In the genomic region with DNA sequence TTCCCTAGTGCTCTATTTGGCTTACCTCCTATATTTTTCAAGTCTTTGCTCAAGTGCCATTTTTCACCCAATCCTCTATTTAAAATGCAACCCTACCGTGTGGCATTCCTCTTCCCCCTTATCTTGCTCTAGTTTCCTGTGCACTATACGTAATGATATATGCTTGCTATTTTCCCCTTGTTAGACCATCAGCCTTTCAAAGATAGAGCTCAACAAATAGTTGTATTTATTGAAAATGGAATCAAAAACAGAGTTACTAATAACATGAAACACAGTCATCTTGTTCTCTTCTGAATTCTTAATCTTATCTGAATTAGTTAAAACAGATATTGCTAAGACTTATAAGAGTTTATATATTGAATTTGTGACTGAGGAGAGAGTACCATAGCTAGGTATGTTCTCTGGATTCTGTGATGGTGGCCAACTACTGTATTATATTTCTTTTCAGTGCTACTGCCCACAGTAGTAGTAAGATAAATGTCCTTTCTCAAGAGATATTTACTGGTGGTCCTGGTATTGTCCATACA, we compare ENCODE assay signal across 15 cellular contexts. TPM values are rescaled to one million over a fixed set of nuclear protein-coding genes. Genes with fewer than 3 reads are reported as not detected.
DNase-seq lines count a peak whose midpoint lies in the region; ATAC-seq and TF ChIP-seq lines count a peak whose summit lies in the region.
"Had no signal": no experiment of that assay in that cellular context is flagged by ENCODE, and none has a peak within 500 bp of the region (broad histone marks: within the 10 kb centered on the region; RNA-seq: fewer than 3 reads in every experiment).

No MANE protein-coding gene starts in this region.

- H2AK5ac ChIP-seq in IMR-90 (ENCODE audit: low read depth, low read length) = no peak overlapping the region

- peaks cover 66% of the 10 kb centered on the region for H3K4me1 ChIP-seq in CD4-positive, alpha-beta memory T cell (ENCODE audit: insufficient read depth, low read length)
- no peaks in the 10 kb centered on the region for H3K4me1 ChIP-seq in IMR-90 (ENCODE audit: control insufficient read depth, insufficient read depth, low read length)
- H3K4me1 ChIP-seq: BE2C had no signal

- H3K18ac ChIP-seq in IMR-90 (ENCODE audit: low read depth, low read length) = no peak overlapping the region

- H3K9me3 Mint-ChIP-seq in activated T-cell treated with anti-CD3 and anti-CD28 coated beads, Interleukin-2, amount 50 U/mL, for 4 hours = no peaks in the 10 kb centered on the region
- peaks cover 0 to 1% (median 0%) of the 10 kb centered on the region in 8 donors for H3K9me3 Mint-ChIP-seq in CD4-positive, alpha-beta memory T cell
- no peaks in the 10 kb centered on the region for H3K9me3 Mint-ChIP-seq in effector memory CD8-positive, alpha-beta T cell

- TF ChIP-seq RAD21 in IMR-90 (IDR thresholded peaks at IDR 0.05; ENCODE audit: low read length) = no peak

- H2BK120ac ChIP-seq in IMR-90 (ENCODE audit: low read depth, low read length) = no peak overlapping the region

- H3K27me3 ChIP-seq in CD4-positive, alpha-beta memory T cell (ENCODE audit: insufficient read depth, low read length) = no peaks in the 10 kb centered on the region
- H3K27me3 ChIP-seq in IMR-90 (ENCODE audit: control insufficient read depth, insufficient read depth, low read length) = no peaks in the 10 kb centered on the region
- H3K27me3 ChIP-seq: BE2C had no signal

- H3K23ac ChIP-seq in IMR-90 (ENCODE audit: low read depth, low read length) = no peak overlapping the region

- in situ Hi-C loops in IMR-90 (cut with MboI; ENCODE audit: low sequenced_read_pairs) = no loop called here

- H3K27me3 Mint-ChIP-seq in activated T-cell treated with anti-CD3 and anti-CD28 coated beads, Interleukin-2, amount 50 U/mL, for 4 hours (ENCODE audit: low read depth) = no peaks in the 10 kb centered on the region
- H3K27me3 Mint-ChIP-seq in CD4-positive, alpha-beta memory T cell = no peaks in the 10 kb centered on the region
- H3K27me3 Mint-ChIP-seq in effector memory CD8-positive, alpha-beta T cell = no peaks in the 10 kb centered on the region

- H3K79me1 ChIP-seq in IMR-90 (ENCODE audit: low read depth in 1 of 2, low read length in 2 of 2) = peaks cover 32 to 58% of the 10 kb centered on the region in 2 experiments

- no peak overlapping the region for H2BK15ac ChIP-seq in IMR-90 (ENCODE audit: low read depth, low read length)

- H3K4me2 ChIP-seq in IMR-90 (ENCODE audit: low read depth, low read length) = no peak overlapping the region

- CTCF ChIA-PET in CD4-positive, alpha-beta memory T cell (lab: Charles Lee; ENCODE audit: partially characterized antibody) = interaction anchor here (1.0 to 2.5 kb wide), 4 partner anchors 8 to 56 kb away, joined by 3 to 9 read pairs (median 7); no protein-coding TSS in a partner anchor
- CTCF ChIA-PET in IMR-90 (lab: Yijun Ruan, JAX) = no interaction called here

- no peak overlapping the region for H3K9ac ChIP-seq in IMR-90 (ENCODE audit: low read depth, low read length)

- peak overlapping the region; percentile 19 for H2BK5ac ChIP-seq in IMR-90 (ENCODE audit: low read depth, low read length, poor library complexity, severe bottlenecking)

- H3K9me3 ChIP-seq in CD4-positive, alpha-beta memory T cell (ENCODE audit: control insufficient read depth in 1 of 2, low read length in 2 of 2) = no peaks in the 10 kb centered on the region
- H3K9me3 ChIP-seq in IMR-90 (ENCODE audit: control insufficient read depth, insufficient read depth, low read length) = no peaks in the 10 kb centered on the region
- H3K9me3 ChIP-seq: BE2C had no signal

- no peak overlapping the region for H3K4ac ChIP-seq in IMR-90 (ENCODE audit: low read depth, low read length)

- H3K4me3 ChIP-seq in CD4-positive, alpha-beta memory T cell (ENCODE audit: low read length in 2 of 2) = no peak overlapping the region
- H3K4me3 ChIP-seq in IMR-90 (ENCODE audit: insufficient read depth, low read depth, low read length) = no peak overlapping the region

- no peak overlapping the region for H4K91ac ChIP-seq in IMR-90 (ENCODE audit: insufficient read depth, low read depth, low read length)

- peaks cover 73% of the 10 kb centered on the region for H3K4me1 Mint-ChIP-seq in activated T-cell treated with anti-CD3 and anti-CD28 coated beads, Interleukin-2, amount 50 U/mL, for 4 hours (ENCODE audit: low read depth)
- peaks cover 56 to 73% (median 66%) of the 10 kb centered on the region in 4 donors for H3K4me1 Mint-ChIP-seq in CD4-positive, alpha-beta memory T cell
- peaks cover 24 to 47% of the 10 kb centered on the region in 2 donors for H3K4me1 Mint-ChIP-seq in effector memory CD8-positive, alpha-beta T cell (ENCODE audit: low read depth in 2 of 2)

- H4K20me1 ChIP-seq in IMR-90 (ENCODE audit: insufficient read depth, low read length) = peaks cover 15% of the 10 kb centered on the region

- dilution Hi-C loops in IMR-90 (cut with HindIII; ENCODE audit: low sequenced_read_pairs, unreplicated experiment) = no loop called here

- H3K27ac ChIP-seq in CD4-positive, alpha-beta memory T cell (ENCODE audit: low read depth, low read length) = no peak overlapping the region
- H3K27ac ChIP-seq in IMR-90 (ENCODE audit: insufficient read depth, low read length) = no peak overlapping the region

- no peak for TF ChIP-seq POLR2A in IMR-90 (IDR thresholded peaks at IDR 0.05; ENCODE audit: low read depth, low read length)

- no peak overlapping the region for H2AFZ ChIP-seq in IMR-90 (replicated peaks; ENCODE audit: low read length, poor library complexity)

- H3K27ac Mint-ChIP-seq in CD4-positive, alpha-beta memory T cell = peak overlapping the region; percentile 2 to 86 (median 16)
- H3K27ac Mint-ChIP-seq in effector memory CD8-positive, alpha-beta T cell = peak overlapping the region; percentile 47 to 75

- H3K4me3 Mint-ChIP-seq in activated T-cell treated with anti-CD3 and anti-CD28 coated beads, Interleukin-2, amount 50 U/mL, for 4 hours = no peak overlapping the region
- H3K4me3 Mint-ChIP-seq in CD4-positive, alpha-beta memory T cell = peak overlapping the region in 2 of 8 donors; percentile 12 to 19
- H3K4me3 Mint-ChIP-seq in effector memory CD8-positive, alpha-beta T cell = no peak overlapping the region

- H3K14ac ChIP-seq in IMR-90 (replicated peaks; ENCODE audit: low read depth, low read length) = no peak overlapping the region

- no peak overlapping the region for H3K56ac ChIP-seq in IMR-90 (ENCODE audit: extremely low read depth, insufficient read depth, low read length)

- peaks cover 10% of the 10 kb centered on the region for H3K9me1 ChIP-seq in IMR-90 (ENCODE audit: insufficient read depth, low read length)

- WGBS in IMR-90 (ENCODE audit: extremely low coverage in 2 of 2, insufficient read length in 1 of 2), 2 experiments = no CpG with 5 or more reads among the region's 2 CpGs

- H2BK20ac ChIP-seq in IMR-90 (ENCODE audit: low read depth, low read length) = no peak overlapping the region

- no TSS peak for BruUV-seq in IMR-90 (replicated peaks; lab: Mats Ljungman, UMichigan)

- ATAC-seq in activated T-cell treated with anti-CD3 and anti-CD28 coated beads, Interleukin-2, amount 50 U/mL, for 4 hours = peak; percentile 49 to 53
- ATAC-seq in IMR-90 (ENCODE audit: low read depth) (no peak), esophagus mucosa (no peak), GM18909 (IDR thresholded peaks at IDR 0.05; ENCODE audit: poor library complexity, unreplicated experiment) (no peak)
- ATAC-seq in effector memory CD8-positive, alpha-beta T cell (replicated peaks) = no peak

- no peak overlapping the region for H2AK9ac ChIP-seq in IMR-90 (replicated peaks; ENCODE audit: low read depth, low read length, poor library complexity)

- peaks cover 58% of the 10 kb centered on the region for H3K36me3 Mint-ChIP-seq in activated T-cell treated with anti-CD3 and anti-CD28 coated beads, Interleukin-2, amount 50 U/mL, for 4 hours (ENCODE audit: insufficient read depth)
- peaks cover 49 to 50% of the 10 kb centered on the region in 2 donors for H3K36me3 Mint-ChIP-seq in CD4-positive, alpha-beta memory T cell
- peaks cover 15% of the 10 kb centered on the region for H3K36me3 Mint-ChIP-seq in effector memory CD8-positive, alpha-beta T cell (ENCODE audit: insufficient read depth)

- TF ChIP-seq CTCF in IMR-90 (conservative IDR thresholded peaks at IDR 0.05; ENCODE audit: low read depth, low read length) = no peak

- peaks cover 14% of the 10 kb centered on the region for H3K36me3 ChIP-seq in CD4-positive, alpha-beta memory T cell (ENCODE audit: insufficient read depth, low read length)
- H3K36me3 ChIP-seq in IMR-90 (ENCODE audit: control insufficient read depth, insufficient read depth, low read length) = peaks cover 15% of the 10 kb centered on the region

- POLR2A ChIA-PET in CD4-positive, alpha-beta memory T cell (lab: Charles Lee; ENCODE audit: partially characterized antibody) = interaction anchor here (1.0 to 1.2 kb wide), 3 partner anchors 14 to 54 kb away, joined by 3 to 5 read pairs (median 3); no protein-coding TSS in a partner anchor
- POLR2A ChIA-PET in IMR-90 (lab: Charles Lee; ENCODE audit: unreplicated experiment) = no interaction called here

- no peak for DNase-seq in activated T-cell treated with anti-CD3 and anti-CD28 coated beads, Interleukin-2, amount 50 U/mL, for 4 hours
- DNase-seq in activated T-cell treated with anti-CD3 and anti-CD28 coated beads for 4 hours (no peak), IMR-90 (no peak), NCI-H2196 (lab: John Stamatoyannopoulos, UW; ENCODE audit: unreplicated experiment) (no peak)
- no peak for DNase-seq in CD4-positive, alpha-beta memory T cell
- no peak for DNase-seq in effector memory CD8-positive, alpha-beta T cell
- DNase-seq: BE2C, DMS 273 treated with DMSO at 0.1 percent for 48 hours, GOT3, NCI-H1436, NCI-H2081, NCI-H524, RPMI8226 had no signal

- no peak overlapping the region for H4K8ac ChIP-seq in IMR-90 (ENCODE audit: low read depth in 2 of 2, low read length in 2 of 2)

- H4K5ac ChIP-seq in IMR-90 (ENCODE audit: low read depth, low read length) = no peak overlapping the region

- intact Hi-C loops in CD4-positive, alpha-beta memory T cell (cut with micrococcal nuclease) = no loop called here
- intact Hi-C loops in IMR-90 (cut with micrococcal nuclease) = no loop called here

TF ChIP-seq in IMR-90, 13 proteins besides CTCF, POLR2A, EP300 and RAD21 (continues in another document):
- TF ChIP-seq FOS (IDR thresholded peaks at IDR 0.05; ENCODE audit: low read depth, low read length) = no peak

RNA-seq across cellular contexts. Expression of a gene that starts 55.3 kb away (rescaled TPM):
- 100 to 1,000 TPM; 125 to 133 (median 128) TPM for total RNA-seq in activated T-cell treated with anti-CD3 and anti-CD28 coated beads, Interleukin-2, amount 50 U/mL, for 4 hours
- 100 to 1,000 TPM; 112 to 115 TPM for total RNA-seq in CD4-positive, alpha-beta memory T cell
- 10 to 100 TPM; 80.8 to 88.5 TPM for polyA plus RNA-seq in CD4-positive, alpha-beta memory T cell
- 71.7 and 95.3 TPM in 2 replicates for total RNA-seq in IMR-90 (2012; rRNA removed)
- polyA plus RNA-seq in IMR-90 (2012; rRNA removed) = 31.3 and 38.2 TPM in 2 replicates
- 5.8 and 13.0 TPM in 2 replicates for polyA plus RNA-seq in IMR-90 (2012; cell fraction: cytosol; rRNA removed)
- polyA plus RNA-seq in IMR-90 (2012; cell fraction: nucleus; rRNA removed; ENCODE audit: low replicate concordance) = 6.4 and 42.5 TPM in 2 replicates
- total RNA-seq in esophagus mucosa = 50.8 TPM

Comparison
In these comparisons a context has a peak if more than half of its experiments do, and no peak if none do; other contexts are left out.
1. ATAC-seq: peak in activated T-cell treated with anti-CD3 and anti-CD28 coated beads, Interleukin-2, amount 50 U/mL, for 4 hours (2 of 2); none in IMR-90 (single experiment), effector memory CD8-positive, alpha-beta T cell (single experiment), esophagus mucosa (single experiment) and GM18909 (single experiment).